In genomic region chr16:684067-684794, GRCh38 we compare ENCODE assay signal across 8 cellular contexts. TPM values are rescaled to one million over a fixed set of nuclear protein-coding genes. Genes with fewer than 3 reads are reported as not detected.
A peak's percentile ranks its signal among the peaks of the same experiment; 100 is the strongest.
DNase-seq lines count a peak whose midpoint lies in the region; ATAC-seq and TF ChIP-seq lines count a peak whose summit lies in the region.

TSS of gene JMJD8 (minus strand) at chr16:684334. CDS start at chr16:684319, 15 bp downstream.

- H3K9me3 ChIP-seq in right atrium auricular region = no peaks in the 10 kb centered on the region

- H3K27me3 Mint-ChIP-seq in T-helper 2 cell treated with Interferon-gamma antibody and Interleukin-4, amounts not matched to agents 5 μg/mL and 100 μg/mL, for 36 hours (ENCODE audit: low read depth) = no peaks in the 10 kb centered on the region

- H3K9me3 Mint-ChIP-seq in T-helper 2 cell treated with Interferon-gamma antibody and Interleukin-4, amounts not matched to agents 5 μg/mL and 100 μg/mL, for 36 hours = no peaks in the 10 kb centered on the region

- peak within 1 kb of the TSS; percentile 77 for H3K4me3 Mint-ChIP-seq in T-helper 2 cell treated with Interferon-gamma antibody and Interleukin-4, amounts not matched to agents 5 μg/mL and 100 μg/mL, for 36 hours

- H3K4me3 ChIP-seq in right atrium auricular region (peak within 1 kb of the TSS; percentile 54 to 67), urinary bladder (ENCODE audit: low read depth, low read length) (peak within 1 kb of the TSS; percentile 71)

- TF ChIP-seq CTCF in right atrium auricular region (IDR thresholded peaks at IDR 0.05) = no peak

- DNase-seq in NCI-H1930 (lab: John Stamatoyannopoulos, UW) = peak; percentile 95 to 98
- DNase-seq in T-helper 2 cell treated with Interferon-gamma antibody and Interleukin-4, amounts not matched to agents 5 μg/mL and 100 μg/mL, for 36 hours (ENCODE audit: low spot score) = peak; percentile 97
- DNase-seq in anterior cingulate cortex (lab: John Stamatoyannopoulos, UW) = peak; percentile 67 to 97 (median 94)
- DNase-seq in right atrium auricular region (ENCODE audit: low spot score) = peak; percentile 96
- DNase-seq in pulmonary artery endothelial cell (ENCODE audit: low read depth, low spot score) = peak; percentile 66

- H3K27ac Mint-ChIP-seq in T-helper 2 cell treated with Interferon-gamma antibody and Interleukin-4, amounts not matched to agents 5 μg/mL and 100 μg/mL, for 36 hours = peak within 1 kb of the TSS; percentile 74

- peaks cover 10% of the 10 kb centered on the region for H3K4me1 Mint-ChIP-seq in T-helper 2 cell treated with Interferon-gamma antibody and Interleukin-4, amounts not matched to agents 5 μg/mL and 100 μg/mL, for 36 hours (ENCODE audit: low read depth)

- H3K36me3 ChIP-seq in right atrium auricular region = peaks cover 29% of the 10 kb centered on the region
- H3K36me3 ChIP-seq in urinary bladder (ENCODE audit: insufficient read depth) = peaks cover 4% of the 10 kb centered on the region

- peaks cover 17% of the 10 kb centered on the region for H3K36me3 Mint-ChIP-seq in T-helper 2 cell treated with Interferon-gamma antibody and Interleukin-4, amounts not matched to agents 5 μg/mL and 100 μg/mL, for 36 hours (ENCODE audit: low read depth)

- ATAC-seq in GM18499 (IDR thresholded peaks at IDR 0.05; ENCODE audit: insufficient read depth, unreplicated experiment) = peak; percentile 59
- peak; percentile 68 for ATAC-seq in HG02885 (IDR thresholded peaks at IDR 0.05; ENCODE audit: poor library complexity, unreplicated experiment)

- H3K27ac ChIP-seq in right atrium auricular region (peak within 1 kb of the TSS; percentile 66 to 80), urinary bladder (ENCODE audit: low read depth) (no peak within 1 kb of the TSS)

- H3K27me3 ChIP-seq in right atrium auricular region = no peaks in the 10 kb centered on the region

- WGBS in urinary bladder = 2% methylated on average over 91 of the region's 91 CpGs

- H3K4me1 ChIP-seq in right atrium auricular region = peaks cover 0 to 63% of the 10 kb centered on the region in 2 donors
- H3K4me1 ChIP-seq in urinary bladder (ENCODE audit: insufficient read depth) = peaks cover 2% of the 10 kb centered on the region

RNA-seq across cellular contexts. Expression of gene JMJD8, which starts in this region (rescaled TPM):
- total RNA-seq in right atrium auricular region (10 to 100 TPM; 76.4 to 82.1 TPM), pulmonary artery endothelial cell (28.8 and 30.9 TPM in 2 replicates), urinary bladder (28.3 TPM)
- polyA plus RNA-seq in urinary bladder = 91.4 TPM
